In genomic region chr9:129860653-129861446, GRCh38 we compare ENCODE assay signal across 19 cellular contexts. TPM values are rescaled to one million over a fixed set of nuclear protein-coding genes. Genes with fewer than 3 reads are reported as not detected.
DNase-seq lines count a peak whose midpoint lies in the region; ATAC-seq and TF ChIP-seq lines count a peak whose summit lies in the region.
"Had no signal": no experiment of that assay in that cellular context is flagged by ENCODE, and none has a peak within 500 bp of the region (broad histone marks: within the 10 kb centered on the region; RNA-seq: fewer than 3 reads in every experiment).

No MANE protein-coding gene starts in this region.

- H3K27ac Mint-ChIP-seq in activated naive CD4-positive, alpha-beta T cell treated with anti-CD3 and anti-CD28 coated beads for 36 hours = peak overlapping the region; percentile 87
- peak overlapping the region in 9 of 10 donors; percentile 19 to 87 (median 69) for H3K27ac Mint-ChIP-seq in naive thymus-derived CD8-positive, alpha-beta T cell
- H3K27ac Mint-ChIP-seq: neural progenitor cell had no signal

- no peaks in the 10 kb centered on the region for H3K9me3 Mint-ChIP-seq in activated naive CD4-positive, alpha-beta T cell treated with anti-CD3 and anti-CD28 coated beads for 36 hours
- H3K9me3 Mint-ChIP-seq in naive thymus-derived CD8-positive, alpha-beta T cell = no peaks in the 10 kb centered on the region
- H3K9me3 Mint-ChIP-seq: IgD-negative memory B cell, neural progenitor cell had no signal

- peaks cover 32% of the 10 kb centered on the region for H3K36me3 Mint-ChIP-seq in activated naive CD4-positive, alpha-beta T cell treated with anti-CD3 and anti-CD28 coated beads for 36 hours (ENCODE audit: low read depth)
- peaks cover 0 to 68% (median 27%) of the 10 kb centered on the region in 3 donors for H3K36me3 Mint-ChIP-seq in naive thymus-derived CD8-positive, alpha-beta T cell
- H3K36me3 Mint-ChIP-seq: IgD-negative memory B cell had no signal

- H3K27me3 Mint-ChIP-seq in activated naive CD4-positive, alpha-beta T cell treated with anti-CD3 and anti-CD28 coated beads for 36 hours (ENCODE audit: low read depth) = no peaks in the 10 kb centered on the region
- no peaks in the 10 kb centered on the region for H3K27me3 Mint-ChIP-seq in naive thymus-derived CD8-positive, alpha-beta T cell
- H3K27me3 Mint-ChIP-seq: IgD-negative memory B cell had no signal

- POLR2A ChIA-PET in naive thymus-derived CD8-positive, alpha-beta T cell (lab: Charles Lee) = interaction anchor here (0.6 to 11.9 kb wide), 5 partner anchors 12 to 232 kb away, joined by 3 to 253 read pairs (median 3); no protein-coding TSS in a partner anchor

- H3F3A ChIP-seq in Loucy (ENCODE audit: low read depth) (no peaks in the 10 kb centered on the region), GM23248 (ENCODE audit: insufficient read depth) (no peaks in the 10 kb centered on the region)

- 77% methylated on average over 11 of the region's 11 CpGs for WGBS in GM23248 (ENCODE audit: low coverage in 1 of 2, low lambda C conversion rate in 2 of 2, missing lambda C conversion rate in 2 of 2), 2 experiments

- peak overlapping the region; percentile 64 for H3K9ac ChIP-seq in Loucy (ENCODE audit: low read depth, low read length, poor library complexity, severe bottlenecking)
- no peak overlapping the region for H3K9ac ChIP-seq in GM23248
- H3K9ac ChIP-seq: neural progenitor cell had no signal

- no peak for TF ChIP-seq CTCF in Loucy (conservative IDR thresholded peaks at IDR 0.05; ENCODE audit: low read length)

- H3K4me3 ChIP-seq in Loucy (ENCODE audit: low read length, poor library complexity, severe bottlenecking) (no peak overlapping the region), GM23248 (no peak overlapping the region)
- H3K4me3 ChIP-seq: left ventricle myocardium inferior, neural progenitor cell, prostate gland, SK-N-MC, thyroid gland had no signal

- no peak overlapping the region for H3K4me3 Mint-ChIP-seq in activated naive CD4-positive, alpha-beta T cell treated with anti-CD3 and anti-CD28 coated beads for 36 hours
- H3K4me3 Mint-ChIP-seq in naive thymus-derived CD8-positive, alpha-beta T cell = no peak overlapping the region
- H3K4me3 Mint-ChIP-seq: IgD-negative memory B cell, neural progenitor cell had no signal

- peaks cover 64% of the 10 kb centered on the region for H3K4me1 ChIP-seq in Loucy (ENCODE audit: insufficient read depth, low read length, poor library complexity, severe bottlenecking)
- H3K4me1 ChIP-seq in GM23248 (ENCODE audit: insufficient read depth) = no peaks in the 10 kb centered on the region
- H3K4me1 ChIP-seq: left ventricle myocardium inferior, neural progenitor cell, prostate gland, thyroid gland had no signal

- peaks cover 56% of the 10 kb centered on the region for H3K4me1 Mint-ChIP-seq in activated naive CD4-positive, alpha-beta T cell treated with anti-CD3 and anti-CD28 coated beads for 36 hours (ENCODE audit: low read depth)
- peaks cover 20 to 73% (median 48%) of the 10 kb centered on the region in 4 donors for H3K4me1 Mint-ChIP-seq in naive thymus-derived CD8-positive, alpha-beta T cell
- H3K4me1 Mint-ChIP-seq: neural progenitor cell had no signal

- H3K79me2 ChIP-seq in Loucy (ENCODE audit: insufficient read depth, low read length) (no peaks in the 10 kb centered on the region; the same call in 1 of the 2 replicates), GM23248 (ENCODE audit: insufficient read depth) (no peaks in the 10 kb centered on the region)

- H3K9me3 ChIP-seq in Loucy (ENCODE audit: insufficient read depth, low read depth, low read length) (no peaks in the 10 kb centered on the region), GM23248 (ENCODE audit: low read depth) (no peaks in the 10 kb centered on the region)
- H3K9me3 ChIP-seq: left ventricle myocardium inferior, prostate gland, thyroid gland had no signal

- H2AFZ ChIP-seq in Loucy (ENCODE audit: low read length) (no peak overlapping the region), GM23248 (no peak overlapping the region)
- H2AFZ ChIP-seq: neural progenitor cell had no signal

- peak overlapping the region; percentile 27 for H3K4me2 ChIP-seq in Loucy (ENCODE audit: low read depth, low read length, poor library complexity, severe bottlenecking)
- no peak overlapping the region for H3K4me2 ChIP-seq in GM23248 (ENCODE audit: unreplicated experiment)
- H3K4me2 ChIP-seq: neural progenitor cell had no signal

- peak; percentile 49 for DNase-seq in activated naive CD4-positive, alpha-beta T cell treated with Interleukin-2 at 50 U/mL for 16 hours
- no peak for DNase-seq in activated naive CD4-positive, alpha-beta T cell (lab: John Stamatoyannopoulos, UW)
- peak; percentile 65 for DNase-seq in activated naive CD4-positive, alpha-beta T cell treated with anti-CD3 and anti-CD28 coated beads for 36 hours
- no peak for DNase-seq in naive thymus-derived CD8-positive, alpha-beta T cell
- DNase-seq in CD1c-positive myeloid dendritic cell (ENCODE audit: extremely low spot score) (no peak), NCI-H2171 (lab: John Stamatoyannopoulos, UW) (no peak), GM23248 (no peak)
- DNase-seq: activated CD4-positive, CD25-positive, alpha-beta regulatory T cell treated with anti-CD3 and anti-CD28 coated beads, Interleukin-2, amount 50 U/mL, for 72 hours; left ventricle myocardium inferior; MV-4-11; NCI-H187; NCI-H345; T1000; thyroid gland had no signal

- in situ Hi-C loops in GM23248 (cut with MboI) = no loop called here

- ATAC-seq in naive thymus-derived CD8-positive, alpha-beta T cell = no peak

- CTCF ChIA-PET in activated naive CD4-positive, alpha-beta T cell treated with anti-CD3 and anti-CD28 coated beads for 36 hours (lab: Charles Lee) = interaction anchor here (0.6 kb wide), 1 partner anchor 103 kb away, joined by 3 read pairs; no protein-coding TSS in a partner anchor

- H3K36me3 ChIP-seq in Loucy (ENCODE audit: insufficient read depth, low read length) = peaks cover 9% of the 10 kb centered on the region; the same call in 1 of the 2 replicates
- H3K36me3 ChIP-seq in GM23248 (ENCODE audit: low read depth) = no peaks in the 10 kb centered on the region; the same call in 1 of the 2 replicates
- H3K36me3 ChIP-seq: neural progenitor cell had no signal

- H3K27me3 ChIP-seq in Loucy (ENCODE audit: insufficient read depth, low read length, poor library complexity, severe bottlenecking) (no peaks in the 10 kb centered on the region), GM23248 (replicated peaks; ENCODE audit: insufficient read depth) (no peaks in the 10 kb centered on the region)
- H3K27me3 ChIP-seq: neural progenitor cell, thyroid gland had no signal

- H4K20me1 ChIP-seq in Loucy (ENCODE audit: insufficient read depth, low read length, poor library complexity, severe bottlenecking) = no peaks in the 10 kb centered on the region
- no peaks in the 10 kb centered on the region for H4K20me1 ChIP-seq in GM23248 (ENCODE audit: insufficient read depth)

- no peak overlapping the region for H3K27ac ChIP-seq in GM23248
- H3K27ac ChIP-seq: left ventricle myocardium inferior, neural progenitor cell, prostate gland, SK-N-MC, thyroid gland had no signal

- no peaks in the 10 kb centered on the region for H3K9me2 ChIP-seq in Loucy (replicated peaks; ENCODE audit: low read depth, low read length)
- H3K9me2 ChIP-seq in GM23248 (ENCODE audit: insufficient read depth) = no peaks in the 10 kb centered on the region

- intact Hi-C loops in activated naive CD4-positive, alpha-beta T cell treated with anti-CD3 and anti-CD28 coated beads for 36 hours (cut with micrococcal nuclease) = no loop called here

RNA-seq across cellular contexts. Expression of gene USP20, which starts 25.6 kb away (rescaled TPM):
- 10 to 100 TPM; 54.7 to 54.9 TPM for total RNA-seq in activated naive CD4-positive, alpha-beta T cell treated with anti-CD3 and anti-CD28 coated beads for 36 hours
- 100 to 1,000 TPM; 117 to 124 TPM for total RNA-seq in naive thymus-derived CD8-positive, alpha-beta T cell
- 10 to 100 TPM; 37.1 to 76.4 (median 49.4) TPM for polyA plus RNA-seq in naive thymus-derived CD8-positive, alpha-beta T cell
- 7.3 and 10.3 TPM in 2 replicates for total RNA-seq in GM23248 (2014; rRNA removed; shearing (Covaris generic))
- 15.7 and 15.8 TPM in 2 replicates for polyA plus RNA-seq in GM23248 (2016; fragmentation: Nextera tagmentation; extraction: Ambion mirVana)

RNA-seq across cellular contexts. Expression of gene C9orf78, which starts 25.8 kb away (rescaled TPM):
- total RNA-seq in activated naive CD4-positive, alpha-beta T cell treated with anti-CD3 and anti-CD28 coated beads for 36 hours = 10 to 100 TPM; 45.3 to 45.7 TPM
- total RNA-seq in naive thymus-derived CD8-positive, alpha-beta T cell = 100 to 1,000 TPM in 1 of 2 experiments, 10 to 100 TPM in 1; 98.7 to 104 TPM
- 100 to 1,000 TPM; 191 to 242 (median 222) TPM for polyA plus RNA-seq in naive thymus-derived CD8-positive, alpha-beta T cell
- total RNA-seq in GM23248 (2014; rRNA removed; shearing (Covaris generic)) = 46.8 and 66.0 TPM in 2 replicates
- 79.7 and 80.7 TPM in 2 replicates for polyA plus RNA-seq in GM23248 (2016; fragmentation: Nextera tagmentation; extraction: Ambion mirVana)

RNA-seq across cellular contexts. Expression of gene TOR1A, which starts 36.9 kb away (rescaled TPM):
- 10 to 100 TPM; 26.2 to 28.2 TPM for total RNA-seq in activated naive CD4-positive, alpha-beta T cell treated with anti-CD3 and anti-CD28 coated beads for 36 hours
- 10 to 100 TPM; 33.4 to 34.3 TPM for total RNA-seq in naive thymus-derived CD8-positive, alpha-beta T cell
- polyA plus RNA-seq in naive thymus-derived CD8-positive, alpha-beta T cell = 10 to 100 TPM; 42.6 to 55.0 (median 47.1) TPM
- 63.6 and 73.6 TPM in 2 replicates for total RNA-seq in GM23248 (2014; rRNA removed; shearing (Covaris generic))
- 101 and 102 TPM in 2 replicates for polyA plus RNA-seq in GM23248 (2016; fragmentation: Nextera tagmentation; extraction: Ambion mirVana)

RNA-seq across cellular contexts. Expression of gene TOR1B, which starts 57.9 kb away (rescaled TPM):
- 10 to 100 TPM; 18.8 to 21.3 TPM for total RNA-seq in activated naive CD4-positive, alpha-beta T cell treated with anti-CD3 and anti-CD28 coated beads for 36 hours
- total RNA-seq in naive thymus-derived CD8-positive, alpha-beta T cell = 10 to 100 TPM; 27.1 to 27.8 TPM
- 10 to 100 TPM; 12.3 to 20.2 (median 13.3) TPM for polyA plus RNA-seq in naive thymus-derived CD8-positive, alpha-beta T cell
- total RNA-seq in GM23248 (2014; rRNA removed; shearing (Covaris generic)) = 47.6 and 55.1 TPM in 2 replicates
- 34.5 and 37.9 TPM in 2 replicates for polyA plus RNA-seq in GM23248 (2016; fragmentation: Nextera tagmentation; extraction: Ambion mirVana)

Comparison
In these comparisons a context has a peak if more than half of its experiments do, and no peak if none do; other contexts are left out.
1. DNase-seq: peak in activated naive CD4-positive, alpha-beta T cell treated with Interleukin-2 at 50 U/mL for 16 hours (single experiment) and activated naive CD4-positive, alpha-beta T cell treated with anti-CD3 and anti-CD28 coated beads for 36 hours (single experiment); none in activated naive CD4-positive, alpha-beta T cell (0 of 4), naive thymus-derived CD8-positive, alpha-beta T cell (0 of 10), CD1c-positive myeloid dendritic cell (single experiment), NCI-H2171 (single experiment) and GM23248 (single experiment).